In the genomic region with DNA sequence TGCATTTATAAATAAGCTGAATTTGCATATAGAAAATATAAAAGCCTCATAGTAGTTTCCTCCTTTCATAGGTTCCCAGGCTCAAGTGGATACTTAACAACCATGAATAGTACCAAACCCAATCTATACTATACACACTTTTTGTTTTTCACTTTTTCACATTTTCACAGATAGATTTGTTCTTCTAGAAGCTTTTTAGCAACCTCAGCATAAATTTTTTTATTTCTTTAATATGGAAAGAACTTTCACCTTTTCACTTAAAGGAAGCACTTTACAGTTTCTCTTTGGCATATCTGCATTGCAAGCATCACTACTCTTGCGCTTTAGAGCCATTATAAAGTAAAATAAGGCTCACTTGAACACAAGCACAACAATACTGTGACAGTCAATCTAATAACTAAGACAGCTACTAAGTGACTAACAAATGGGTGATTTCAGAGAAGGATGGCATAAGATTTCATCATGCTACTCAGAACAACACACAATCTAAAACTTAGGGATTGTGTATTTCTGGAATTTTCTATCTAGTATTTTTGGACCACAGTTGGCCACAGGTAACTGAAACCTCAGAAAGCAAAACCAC, we compare ENCODE assay signal across 2 cellular contexts.
TF ChIP-seq lines count a peak whose summit lies in the region.

No MANE protein-coding gene starts in this region.

TF ChIP-seq in IMR-90, 13 proteins besides CTCF, POLR2A, EP300 and RAD21:
- no peak for TF ChIP-seq SMC3 (IDR thresholded peaks at IDR 0.05; ENCODE audit: low read depth, low read length)
- TF ChIP-seq MAFK (IDR thresholded peaks at IDR 0.05; ENCODE audit: low read depth, low read length), result peak; percentile 94
TF ChIP-seq in IMR-90: peak in this region for 1.

TF ChIP-seq in neural cell, 6 proteins besides CTCF, POLR2A, EP300 and RAD21:
- TF ChIP-seq MXI1 (conservative IDR thresholded peaks at IDR 0.05; ENCODE audit: poor library complexity, severe bottlenecking) (no peak), POLR2AphosphoS5 (IDR thresholded peaks at IDR 0.05) (peak; percentile 75), REST (IDR thresholded peaks at IDR 0.05; ENCODE audit: borderline replicate concordance) (no peak), TAF1 (IDR thresholded peaks at IDR 0.05; ENCODE audit: low read depth) (no peak), SMC3 (conservative IDR thresholded peaks at IDR 0.05; ENCODE audit: poor library complexity) (no peak)
TF ChIP-seq in neural cell: peak in this region for 1.
